Comparison of ENCODE assay signal across 8 cellular contexts in the genomic region with DNA sequence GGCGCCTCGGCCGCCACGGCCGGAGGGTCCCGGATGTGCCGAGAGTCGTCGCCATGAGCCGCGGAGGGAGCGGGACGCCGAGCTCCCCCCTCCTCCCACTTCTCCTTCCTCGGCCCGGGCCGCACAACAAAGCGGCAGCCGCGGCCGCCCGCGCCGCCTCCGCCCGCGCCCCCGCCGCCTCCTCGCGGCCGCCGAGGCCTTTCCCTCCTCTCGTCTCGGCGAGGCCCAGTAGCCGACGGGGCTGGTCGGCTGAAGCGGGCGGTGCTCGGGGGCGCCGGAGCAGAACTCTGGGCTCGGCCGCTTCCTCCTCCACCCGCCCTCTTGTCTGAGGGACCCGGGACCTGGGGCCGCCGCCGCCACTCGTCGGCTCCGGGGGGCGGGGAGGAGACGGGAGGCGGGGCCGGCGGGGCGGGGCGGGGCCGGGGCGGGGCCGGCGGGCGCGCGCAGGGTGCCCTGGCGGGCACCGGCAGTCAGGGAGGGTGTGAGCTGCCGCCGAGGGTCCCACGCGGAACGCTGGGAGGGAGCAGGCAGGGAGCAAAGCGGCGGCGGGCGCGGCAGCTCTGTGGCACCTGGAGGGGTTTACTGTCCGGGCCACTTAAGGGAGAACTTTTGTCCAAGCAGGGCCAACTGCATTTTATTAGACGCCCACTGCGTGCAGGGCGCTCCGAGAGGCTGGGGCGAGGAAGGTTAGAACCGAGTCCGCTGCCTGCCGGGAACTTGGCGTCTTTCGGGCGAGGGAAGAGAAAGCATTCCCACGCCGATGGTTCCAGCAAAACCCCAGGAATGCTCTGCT. TPM values are rescaled to one million over a fixed set of nuclear protein-coding genes. Genes with fewer than 3 reads are reported as not detected.
DNase-seq lines count a peak whose midpoint lies in the region; ATAC-seq and TF ChIP-seq lines count a peak whose summit lies in the region.

A gene (minus strand): TSS at position 327 of the 793 bp plus-strand sequence. CDS start 427 bp downstream, outside the sequence.

- H3F3A ChIP-seq in smooth muscle cell (ENCODE audit: low read depth): peaks cover 26% of the 10 kb centered on the region

- peak; percentile 66 for DNase-seq in NCI-H345 (lab: John Stamatoyannopoulos, UW)
- DNase-seq in NCI-H345 treated with DMSO at 0.1 percent for 48 hours (lab: John Stamatoyannopoulos, UW; ENCODE audit: unreplicated experiment): no peak
- DNase-seq in NCI-H1436 (lab: John Stamatoyannopoulos, UW): peak; percentile 78
- DNase-seq in breast epithelium (ENCODE audit: low spot score in 2 of 2): peak; percentile 70
- peak; percentile 88 for DNase-seq in iPS-NIHi7 (ENCODE audit: extremely low spot score)
- peak; percentile 61 for DNase-seq in smooth muscle cell (lab: John Stamatoyannopoulos, UW; ENCODE audit: unreplicated experiment)

- peaks cover 45% of the 10 kb centered on the region for H3K79me2 ChIP-seq in smooth muscle cell (ENCODE audit: low read depth)

- H3K4me2 ChIP-seq in smooth muscle cell: peak within 1 kb of the TSS; percentile 90

- TF ChIP-seq POLR2A in breast epithelium (IDR thresholded peaks at IDR 0.05): peak; percentile 57

- ATAC-seq in HG02678 (IDR thresholded peaks at IDR 0.05; ENCODE audit: unreplicated experiment): peak; percentile 82

- H3K9ac ChIP-seq in smooth muscle cell (ENCODE audit: low read depth): peak within 1 kb of the TSS; percentile 70

- peaks cover 0 to 8% of the 10 kb centered on the region in 2 donors for H3K4me1 ChIP-seq in breast epithelium
- H3K4me1 ChIP-seq in smooth muscle cell (ENCODE audit: low read depth): peaks cover 15% of the 10 kb centered on the region

- H4K20me1 ChIP-seq in smooth muscle cell (ENCODE audit: low read depth): peaks cover 43% of the 10 kb centered on the region

- H3K36me3 ChIP-seq in breast epithelium: no peaks in the 10 kb centered on the region
- no peaks in the 10 kb centered on the region for H3K36me3 ChIP-seq in smooth muscle cell (ENCODE audit: low read depth)

- no peaks in the 10 kb centered on the region for H3K9me3 ChIP-seq in breast epithelium
- no peaks in the 10 kb centered on the region for H3K9me3 ChIP-seq in smooth muscle cell (replicated peaks; ENCODE audit: low read depth)

- intact Hi-C loops in breast epithelium (cut with DNase I; ENCODE audit: low total_unique reads): no loop called here

- H3K27ac ChIP-seq in VCaP: peak within 1 kb of the TSS; percentile 90
- H3K27ac ChIP-seq in breast epithelium: peak within 1 kb of the TSS; percentile 97 to 99
- H3K27ac ChIP-seq in smooth muscle cell (ENCODE audit: low read depth): peak within 1 kb of the TSS; percentile 83

- under 1% methylated on average over 52 of the region's 94 CpGs for WGBS in smooth muscle cell (ENCODE audit: low lambda C conversion rate)

- no peaks in the 10 kb centered on the region for H3K27me3 ChIP-seq in breast epithelium
- H3K27me3 ChIP-seq in smooth muscle cell (ENCODE audit: low read depth): no peaks in the 10 kb centered on the region

- H3K4me3 ChIP-seq in breast epithelium (peak within 1 kb of the TSS; percentile 75 to 94 (median 79)), smooth muscle cell (peak within 1 kb of the TSS; percentile 93)

- H2AFZ ChIP-seq in smooth muscle cell (ENCODE audit: low read depth): peak within 1 kb of the TSS; percentile 44

- TF ChIP-seq CTCF in VCaP (conservative IDR thresholded peaks at IDR 0.05) (0 out of 2 replicates have a peak, but pooled peaks have one; percentile 7), breast epithelium (IDR thresholded peaks at IDR 0.05) (peak in 2 of 3 donors; percentile 19 to 30), smooth muscle cell (IDR thresholded peaks at IDR 0.05; ENCODE audit: borderline replicate concordance, insufficient read depth, poor library complexity, severe bottlenecking) (no peak)

RNA-seq across cellular contexts. Expression of the gene that starts here (rescaled TPM):
- total RNA-seq in breast epithelium: 10 to 100 TPM; 27.2 to 48.3 (median 28.6) TPM
- total RNA-seq in smooth muscle cell: 91.2 and 102 TPM in 2 replicates
- polyA plus RNA-seq in smooth muscle cell: 38.9 and 40.1 TPM in 2 replicates
